Comparison of ENCODE assay signal across 8 cellular contexts in the genomic region with DNA sequence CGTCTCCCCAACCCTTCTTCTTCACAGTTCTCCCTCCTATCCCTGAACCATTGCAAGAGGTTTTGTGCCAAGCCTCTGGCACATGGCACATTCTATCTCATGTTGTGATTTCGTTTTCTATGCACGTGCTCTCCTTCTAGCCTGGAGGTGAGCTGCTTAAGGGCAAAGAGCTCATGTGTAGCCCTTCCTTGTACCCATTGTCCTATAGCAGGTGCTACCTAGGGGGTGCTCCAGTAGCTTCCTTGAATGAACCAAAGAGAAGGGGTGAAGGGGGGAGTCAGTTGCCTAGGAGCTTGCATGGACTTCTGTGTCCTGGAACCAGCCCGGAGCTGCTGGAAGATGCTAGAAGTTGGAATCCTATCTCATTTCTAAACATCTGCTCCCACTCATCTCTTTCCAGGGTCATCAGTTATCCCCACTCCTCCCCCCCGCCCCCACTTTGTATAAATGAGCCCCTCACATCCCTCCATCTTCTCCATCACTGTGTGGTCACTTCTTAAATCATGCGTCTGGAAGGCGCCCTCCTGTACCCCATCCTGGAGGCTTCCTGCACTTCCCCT. TPM values are rescaled to one million over a fixed set of nuclear protein-coding genes. Genes with fewer than 3 reads are reported as not detected.
A peak's percentile ranks its signal among the peaks of the same experiment; 100 is the strongest.
DNase-seq lines count a peak whose midpoint lies in the region; ATAC-seq and TF ChIP-seq lines count a peak whose summit lies in the region.

No MANE protein-coding gene starts in this region.

- POLR2A ChIA-PET in CD8-positive, alpha-beta memory T cell (lab: Charles Lee) = interaction anchor here (0.7 to 1.5 kb wide), 2 partner anchors 9 to 71 kb away, joined by 3 to 6 read pairs; no protein-coding TSS in a partner anchor

- peak overlapping the region; percentile 32 for H3K27ac ChIP-seq in CD8-positive, alpha-beta memory T cell (ENCODE audit: low read depth, low read length)
- no peak overlapping the region for H3K27ac ChIP-seq in WERI-Rb-1

- intact Hi-C loops in dendritic cell treated with granulocyte-macrophage colony-stimulating factor and Interleukin-4, amounts not matched to agents 40 ng/mL and 50 ng/mL, for 4 days (cut with micrococcal nuclease) = loop anchor here (2.0 to 5.0 kb wide), 3 partner anchors 15 to 181 kb away; no protein-coding TSS in a partner anchor

- no peaks in the 10 kb centered on the region for H3K9me3 ChIP-seq in CD8-positive, alpha-beta memory T cell (ENCODE audit: low read length)
- H3K9me3 ChIP-seq in neuron (ENCODE audit: low read length) (no peaks in the 10 kb centered on the region), WERI-Rb-1 (ENCODE audit: severe bottlenecking) (no peaks in the 10 kb centered on the region)

- peak overlapping the region; percentile 46 to 96 (median 89) for H3K27ac Mint-ChIP-seq in CD8-positive, alpha-beta memory T cell
- H3K27ac Mint-ChIP-seq in dendritic cell treated with granulocyte-macrophage colony-stimulating factor and Interleukin-4, amounts not matched to agents 40 ng/mL and 50 ng/mL, for 4 days = peak overlapping the region; percentile 84

- H3K36me3 ChIP-seq in CD8-positive, alpha-beta memory T cell (ENCODE audit: insufficient read depth, low read length) = no peaks in the 10 kb centered on the region
- H3K36me3 ChIP-seq in neuron (ENCODE audit: insufficient read depth, low read length) (no peaks in the 10 kb centered on the region), WERI-Rb-1 (no peaks in the 10 kb centered on the region)

- H3K4me1 Mint-ChIP-seq in CD8-positive, alpha-beta memory T cell = peaks cover 29 to 40% (median 32%) of the 10 kb centered on the region in 3 donors
- peaks cover 61% of the 10 kb centered on the region for H3K4me1 Mint-ChIP-seq in dendritic cell treated with granulocyte-macrophage colony-stimulating factor and Interleukin-4, amounts not matched to agents 40 ng/mL and 50 ng/mL, for 4 days (ENCODE audit: low read depth)

- no peak for TF ChIP-seq POLR2A in NB4 (IDR thresholded peaks at IDR 0.05; ENCODE audit: extremely low read depth, insufficient read length)

- no peaks in the 10 kb centered on the region for H3K9me3 Mint-ChIP-seq in CD8-positive, alpha-beta memory T cell
- no peaks in the 10 kb centered on the region for H3K9me3 Mint-ChIP-seq in dendritic cell treated with granulocyte-macrophage colony-stimulating factor and Interleukin-4, amounts not matched to agents 40 ng/mL and 50 ng/mL, for 4 days

- H3K27me3 Mint-ChIP-seq in CD8-positive, alpha-beta memory T cell = peaks cover 8 to 15% of the 10 kb centered on the region in 2 donors
- H3K27me3 Mint-ChIP-seq in dendritic cell treated with granulocyte-macrophage colony-stimulating factor and Interleukin-4, amounts not matched to agents 40 ng/mL and 50 ng/mL, for 4 days = peaks cover 3% of the 10 kb centered on the region

- ATAC-seq in HG03280 (IDR thresholded peaks at IDR 0.05; ENCODE audit: unreplicated experiment) = no peak
- no peak for ATAC-seq in HG03159 (IDR thresholded peaks at IDR 0.05; ENCODE audit: unreplicated experiment)

- peaks cover 30% of the 10 kb centered on the region for H3K4me1 ChIP-seq in CD8-positive, alpha-beta memory T cell (ENCODE audit: insufficient read depth, low read length)
- H3K4me1 ChIP-seq in neuron (ENCODE audit: insufficient read depth, low read length) = no peaks in the 10 kb centered on the region

- no peak for TF ChIP-seq CTCF in NB4 (IDR thresholded peaks at IDR 0.05; ENCODE audit: low read depth, low read length)
- TF ChIP-seq CTCF in WERI-Rb-1 (IDR thresholded peaks at IDR 0.05; ENCODE audit: low read depth, low read length) = no peak

- peaks cover 0 to 2% (median 0%) of the 10 kb centered on the region in 3 donors for H3K36me3 Mint-ChIP-seq in CD8-positive, alpha-beta memory T cell
- H3K36me3 Mint-ChIP-seq in dendritic cell treated with granulocyte-macrophage colony-stimulating factor and Interleukin-4, amounts not matched to agents 40 ng/mL and 50 ng/mL, for 4 days (ENCODE audit: low read depth) = peaks cover 15% of the 10 kb centered on the region

- no peaks in the 10 kb centered on the region for H3K27me3 ChIP-seq in CD8-positive, alpha-beta memory T cell (ENCODE audit: insufficient read depth, low read length, poor library complexity, severe bottlenecking)
- H3K27me3 ChIP-seq in neuron (ENCODE audit: insufficient read depth, low read length) (no peaks in the 10 kb centered on the region), WERI-Rb-1 (ENCODE audit: insufficient read depth, low read depth, severe bottlenecking) (no peaks in the 10 kb centered on the region)

- peak overlapping the region; percentile 89 to 98 (median 94) for H3K4me3 Mint-ChIP-seq in CD8-positive, alpha-beta memory T cell
- peak overlapping the region; percentile 81 for H3K4me3 Mint-ChIP-seq in dendritic cell treated with granulocyte-macrophage colony-stimulating factor and Interleukin-4, amounts not matched to agents 40 ng/mL and 50 ng/mL, for 4 days

- peak in 1 of 5 donors; percentile 13 for DNase-seq in CD8-positive, alpha-beta memory T cell
- no peak for DNase-seq in NB4 (ENCODE audit: low read depth)
- DNase-seq in WERI-Rb-1 = no peak
- no peak for DNase-seq in HUDEP-2 (lab: John Stamatoyannopoulos, UW; ENCODE audit: unreplicated experiment in 76 of 76)

- peak overlapping the region; percentile 95 for H2AFZ ChIP-seq in neuron (ENCODE audit: low read depth, low read length)

- CTCF ChIA-PET in CD8-positive, alpha-beta memory T cell (lab: Charles Lee) = interaction anchor here (0.6 kb wide), 1 partner anchor 17 kb away, joined by 3 read pairs; no protein-coding TSS in a partner anchor

- H3K4me3 ChIP-seq in CD8-positive, alpha-beta memory T cell (ENCODE audit: low read length) = peak overlapping the region; percentile 75
- H3K4me3 ChIP-seq in NB4 (ENCODE audit: low read depth, low read length) = peak overlapping the region; percentile 81
- peak overlapping the region; percentile 87 for H3K4me3 ChIP-seq in neuron (ENCODE audit: low read length)
- H3K4me3 ChIP-seq in WERI-Rb-1 (ENCODE audit: low read depth, low read length) = no peak overlapping the region

RNA-seq across cellular contexts. Expression of a gene that starts 0.5 kb away (rescaled TPM):
- total RNA-seq in CD8-positive, alpha-beta memory T cell = 1 to 10 TPM in 1 of 2 experiments, under 1 TPM in 1; 0.60 to 1.0 TPM
- 2.4 TPM for polyA plus RNA-seq in CD8-positive, alpha-beta memory T cell
